Comparison of ENCODE assay signal across 8 cellular contexts in genomic region chr15:67066041-67067021, GRCh38. TPM values are rescaled to one million over a fixed set of nuclear protein-coding genes. Genes with fewer than 3 reads are reported as not detected.
A peak's percentile ranks its signal among the peaks of the same experiment; 100 is the strongest.
DNase-seq lines count a peak whose midpoint lies in the region; ATAC-seq and TF ChIP-seq lines count a peak whose summit lies in the region.

No MANE protein-coding gene starts in this region.

- H3K4me3 ChIP-seq in NB4 (ENCODE audit: low read depth, low read length), result peak overlapping the region; percentile 81

- peak overlapping the region; percentile 86 to 98 (median 95) for H3K4me3 Mint-ChIP-seq in immature natural killer cell
- peak overlapping the region; percentile 99 for H3K4me3 Mint-ChIP-seq in stimulated activated memory B cell treated with anti-CD40 and anti-IgM and Interleukin-4, amounts not matched to agents 10 μg/mL and 1 μg/mL and 100 μg/mL, for 72 hours

- H3K4me1 Mint-ChIP-seq in immature natural killer cell, result peaks cover 51 to 65% of the 10 kb centered on the region in 2 donors
- peaks cover 65% of the 10 kb centered on the region for H3K4me1 Mint-ChIP-seq in stimulated activated memory B cell treated with anti-CD40 and anti-IgM and Interleukin-4, amounts not matched to agents 10 μg/mL and 1 μg/mL and 100 μg/mL, for 72 hours

- peak overlapping the region; percentile 77 to 96 (median 90) for H3K27ac Mint-ChIP-seq in immature natural killer cell
- peak overlapping the region; percentile 92 for H3K27ac Mint-ChIP-seq in stimulated activated memory B cell treated with anti-CD40 and anti-IgM and Interleukin-4, amounts not matched to agents 10 μg/mL and 1 μg/mL and 100 μg/mL, for 72 hours

- peak; percentile 28 for ATAC-seq in stimulated activated memory B cell treated with anti-CD40 and anti-IgM and Interleukin-4, amounts not matched to agents 10 μg/mL and 1 μg/mL and 100 μg/mL, for 72 hours
- ATAC-seq in HG03571 (IDR thresholded peaks at IDR 0.05; ENCODE audit: unreplicated experiment) (no peak), HG02885 (IDR thresholded peaks at IDR 0.05; ENCODE audit: poor library complexity, unreplicated experiment) (no peak)

- DNase-seq in GM20000 (ENCODE audit: low spot score), result peak; percentile 54
- DNase-seq in NB4 (ENCODE audit: low read depth), result no peak
- peak; percentile 39 for DNase-seq in amniotic epithelial cell (ENCODE audit: low read depth)
- DNase-seq in immature natural killer cell, result peak in 2 of 3 donors; percentile 37 to 42
- no peak for DNase-seq in occipital lobe (lab: John Stamatoyannopoulos, UW)

- H3K36me3 Mint-ChIP-seq in immature natural killer cell, result peaks cover 3 to 11% (median 5%) of the 10 kb centered on the region in 3 donors
- peaks cover 7% of the 10 kb centered on the region for H3K36me3 Mint-ChIP-seq in stimulated activated memory B cell treated with anti-CD40 and anti-IgM and Interleukin-4, amounts not matched to agents 10 μg/mL and 1 μg/mL and 100 μg/mL, for 72 hours

- TF ChIP-seq CTCF in GM20000 (IDR thresholded peaks at IDR 0.05; ENCODE audit: extremely low read depth, missing control alignments), result no peak
- TF ChIP-seq CTCF in NB4 (IDR thresholded peaks at IDR 0.05; ENCODE audit: low read depth, low read length), result no peak

- H3K27me3 Mint-ChIP-seq in immature natural killer cell (ENCODE audit: low read depth in 3 of 3), result peaks cover 8 to 14% (median 8%) of the 10 kb centered on the region in 3 donors
- no peaks in the 10 kb centered on the region for H3K27me3 Mint-ChIP-seq in stimulated activated memory B cell treated with anti-CD40 and anti-IgM and Interleukin-4, amounts not matched to agents 10 μg/mL and 1 μg/mL and 100 μg/mL, for 72 hours

- no peak for TF ChIP-seq POLR2A in NB4 (IDR thresholded peaks at IDR 0.05; ENCODE audit: extremely low read depth, insufficient read length)

- no peaks in the 10 kb centered on the region for H3K9me3 Mint-ChIP-seq in immature natural killer cell
- H3K9me3 Mint-ChIP-seq in stimulated activated memory B cell treated with anti-CD40 and anti-IgM and Interleukin-4, amounts not matched to agents 10 μg/mL and 1 μg/mL and 100 μg/mL, for 72 hours, result no peaks in the 10 kb centered on the region

RNA-seq across cellular contexts. Expression of gene SMAD3, which starts 0.9 kb away (rescaled TPM):
- 10 to 100 TPM in 2 of 3 donors, 1 to 10 TPM in 1; 8.9 to 11.9 (median 10.0) TPM for polyA plus RNA-seq in immature natural killer cell
- total RNA-seq in occipital lobe, result 2.5 TPM

Comparison
In these comparisons a context has a peak if more than half of its experiments do, and no peak if none do; other contexts are left out.
1. DNase-seq: peak in GM20000 (single experiment), amniotic epithelial cell (single experiment) and immature natural killer cell (2 of 3); none in NB4 (single experiment) and occipital lobe (single experiment).